In the genomic region with DNA sequence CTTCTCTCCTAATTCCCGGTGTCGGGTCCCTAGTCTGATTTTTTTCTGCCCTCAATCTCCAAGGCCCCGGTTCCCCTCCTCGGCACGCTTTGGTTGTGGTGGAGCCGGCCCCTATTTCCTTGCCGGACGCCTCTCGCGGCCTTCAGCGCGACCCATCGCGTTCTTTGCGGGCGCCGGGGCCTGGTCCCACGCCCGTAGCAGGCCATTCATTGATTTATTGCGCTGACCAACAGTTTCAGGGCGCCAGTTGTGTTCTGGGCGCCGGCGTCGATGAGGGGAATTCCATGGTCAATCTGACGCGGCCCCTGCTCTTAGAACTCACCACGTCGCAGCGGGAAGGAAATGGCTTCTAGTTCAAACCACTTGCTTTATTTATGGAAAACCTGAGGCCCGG, we compare ENCODE assay signal across 8 cellular contexts. TPM values are rescaled to one million over a fixed set of nuclear protein-coding genes. Genes with fewer than 3 reads are reported as not detected.
DNase-seq lines count a peak whose midpoint lies in the region; ATAC-seq, FAIRE-seq and TF ChIP-seq lines count a peak whose summit lies in the region.

No MANE protein-coding gene starts in this region.

- H3K4me1 Mint-ChIP-seq in T-helper 17 cell: peaks cover 54% of the 10 kb centered on the region
- peaks cover 10% of the 10 kb centered on the region for H3K4me1 Mint-ChIP-seq in astrocyte (ENCODE audit: low read depth, unreplicated experiment)

- peaks cover 9% of the 10 kb centered on the region for H3K36me3 ChIP-seq in astrocyte (ENCODE audit: insufficient read depth, low read length)
- H3K36me3 ChIP-seq in small intestine (ENCODE audit: control insufficient read depth in 2 of 2, insufficient read depth in 2 of 2, low read length in 2 of 2): peaks cover 0 to 2% of the 10 kb centered on the region in 2 donors

- WGBS in small intestine, 3 donors: 0% methylated on average over 31 of the region's 31 CpGs

- H3K9ac ChIP-seq in astrocyte (ENCODE audit: low read length): peak overlapping the region; percentile 96

- no peaks in the 10 kb centered on the region for H3K9me3 ChIP-seq in T-helper 17 cell (ENCODE audit: control insufficient read depth, low read length, poor library complexity, severe bottlenecking)
- no peaks in the 10 kb centered on the region for H3K9me3 ChIP-seq in astrocyte (ENCODE audit: insufficient read depth, low read depth, low read length)
- H3K9me3 ChIP-seq in iPS-18c (ENCODE audit: control insufficient read depth, insufficient read depth, low read length): no peaks in the 10 kb centered on the region
- no peaks in the 10 kb centered on the region for H3K9me3 ChIP-seq in small intestine (ENCODE audit: control insufficient read depth, low read depth)

- DNase-seq in T-helper 17 cell (peak; percentile 48 to 59 (median 58)), astrocyte (ENCODE audit: low read depth) (peak; percentile 68), small intestine (peak; percentile 44), NCI-H446 (lab: John Stamatoyannopoulos, UW) (no peak)

- peak overlapping the region; percentile 96 for H3K4me2 ChIP-seq in astrocyte (ENCODE audit: low read length)

- ATAC-seq in GM19372 (IDR thresholded peaks at IDR 0.05; ENCODE audit: low read depth, unreplicated experiment) (peak; percentile 21), HG03520 (IDR thresholded peaks at IDR 0.05; ENCODE audit: unreplicated experiment) (peak; percentile 13), T-helper 17 cell (peak; percentile 22)

- peaks cover 9% of the 10 kb centered on the region for H3K4me1 ChIP-seq in astrocyte (ENCODE audit: insufficient read depth, low read length)
- H3K4me1 ChIP-seq in small intestine (ENCODE audit: control insufficient read depth in 2 of 2, insufficient read depth in 1 of 2, low read depth in 1 of 2, low read length in 1 of 2): peaks cover 3 to 10% of the 10 kb centered on the region in 2 donors

- H3K27me3 Mint-ChIP-seq in T-helper 17 cell (no peaks in the 10 kb centered on the region), astrocyte (ENCODE audit: low read depth, unreplicated experiment) (no peaks in the 10 kb centered on the region)

- peak overlapping the region; percentile 84 for H2AFZ ChIP-seq in astrocyte (ENCODE audit: low read depth, low read length)

- H3K36me3 Mint-ChIP-seq in T-helper 17 cell (ENCODE audit: low read depth): peaks cover 4% of the 10 kb centered on the region
- peaks cover under 1% of the 10 kb centered on the region for H3K36me3 Mint-ChIP-seq in astrocyte (ENCODE audit: low read depth, unreplicated experiment)

- FAIRE-seq in astrocyte (lab: Jason Lieb, UNC) (no peak), small intestine (lab: Jason Lieb, UNC) (no peak)

- peaks cover 98% of the 10 kb centered on the region for H3K79me2 ChIP-seq in astrocyte (ENCODE audit: insufficient read depth, low read length)

- peaks cover 15% of the 10 kb centered on the region for H4K20me1 ChIP-seq in astrocyte (ENCODE audit: insufficient read depth, low read length)

- H3K4me3 Mint-ChIP-seq in T-helper 17 cell: peak overlapping the region; percentile 99
- H3K4me3 Mint-ChIP-seq in astrocyte (ENCODE audit: unreplicated experiment): peak overlapping the region; percentile 94

- TF ChIP-seq CTCF in C4-2B (conservative IDR thresholded peaks at IDR 0.05): no peak
- no peak for TF ChIP-seq CTCF in astrocyte (IDR thresholded peaks at IDR 0.05; ENCODE audit: insufficient read depth, low read depth, low read length)

- H3K27me3 ChIP-seq in astrocyte (ENCODE audit: insufficient read depth, low read length) (no peaks in the 10 kb centered on the region), small intestine (ENCODE audit: control insufficient read depth in 2 of 2, insufficient read depth in 2 of 2, low read length in 2 of 2) (no peaks in the 10 kb centered on the region)

- H3K9me3 Mint-ChIP-seq in astrocyte (ENCODE audit: unreplicated experiment): no peaks in the 10 kb centered on the region

- H3K27ac ChIP-seq in C4-2B: peak overlapping the region; percentile 88
- H3K27ac ChIP-seq in astrocyte (ENCODE audit: low read depth, low read length): peak overlapping the region; percentile 96
- peak overlapping the region; percentile 82 to 92 for H3K27ac ChIP-seq in small intestine (ENCODE audit: low read depth in 1 of 2, low read length in 1 of 2)

- H3K27ac Mint-ChIP-seq in T-helper 17 cell (peak overlapping the region; percentile 100), astrocyte (ENCODE audit: unreplicated experiment) (peak overlapping the region; percentile 90)

- H3K4me3 ChIP-seq in astrocyte (ENCODE audit: insufficient read depth, low read depth, low read length) (peak overlapping the region; percentile 88), iPS-18c (ENCODE audit: insufficient read depth, low read depth, low read length) (peak overlapping the region; percentile 95), small intestine (ENCODE audit: low read depth in 1 of 2, low read length in 2 of 2) (peak overlapping the region; percentile 77 to 92)

RNA-seq across cellular contexts. Expression of a gene that starts 0.4 kb away (rescaled TPM):
- total RNA-seq in T-helper 17 cell: 10 to 100 TPM; 72.8 to 74.4 TPM
- total RNA-seq in astrocyte: 34.6 and 35.6 TPM in 2 replicates
- 10 to 100 TPM; 11.4 to 22.7 (median 12.4) TPM for polyA plus RNA-seq in small intestine

RNA-seq across cellular contexts. Expression of a gene that starts 0.9 kb away (rescaled TPM):
- total RNA-seq in T-helper 17 cell (10 to 100 TPM; 18.7 to 27.7 TPM), astrocyte (5.6 and 6.4 TPM in 2 replicates)
- 1 to 10 TPM; 2.0 to 2.5 (median 2.2) TPM for polyA plus RNA-seq in small intestine

RNA-seq across cellular contexts. Expression of a gene that starts 38.7 kb away (rescaled TPM):
- total RNA-seq in T-helper 17 cell (under 1 TPM; 0.85 to 0.91 TPM), astrocyte (0.86 and 0.89 TPM in 2 replicates)
- 1 to 10 TPM in 1 of 3 donors, under 1 TPM in 1, not detected in 1; 0.97 to 1.4 TPM for polyA plus RNA-seq in small intestine

Comparison
In these comparisons a context has a peak if more than half of its experiments do, and no peak if none do; other contexts are left out.
1. DNase-seq: peak in T-helper 17 cell (3 of 3), astrocyte (single experiment) and small intestine (single experiment); none in NCI-H446 (0 of 2).
2. Peak in every context shown above with its lines, with median percentiles within 50 percentile points of each other: H3K27ac ChIP-seq, ATAC-seq and H3K4me3 ChIP-seq.